2 cellular contexts compared by ENCODE assay signal in the genomic region with DNA sequence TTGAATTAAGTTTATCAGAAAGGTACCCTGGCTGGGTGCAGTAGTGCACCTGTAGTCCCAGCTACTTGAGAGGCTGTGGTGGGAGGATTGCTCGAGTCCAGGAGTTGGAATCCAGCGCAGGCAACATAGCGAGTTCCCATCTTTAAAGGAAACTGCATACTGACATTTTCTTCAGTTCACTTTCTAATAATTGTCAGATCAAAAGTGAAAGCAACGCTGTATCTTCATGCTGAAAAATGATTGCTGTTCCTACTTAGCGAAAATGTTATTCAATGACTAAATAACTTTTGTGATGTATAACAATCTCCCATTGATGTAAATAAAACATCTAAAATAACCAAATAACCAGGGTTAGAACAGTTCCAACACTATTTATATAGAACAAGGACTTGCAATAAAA.
TF ChIP-seq lines count a peak whose summit lies in the region.

No MANE protein-coding gene starts in this region.

TF ChIP-seq in HEK293, 187 proteins besides CTCF, POLR2A, EP300 and RAD21:
- TF ChIP-seq ZNF112 (tag by site-specific recombination; IDR thresholded peaks at IDR 0.05) (no peak), WT1 (tag by site-specific recombination; IDR thresholded peaks at IDR 0.05) (no peak), PRDM1 (tag by site-specific recombination; IDR thresholded peaks at IDR 0.05) (peak; percentile 71), SALL2 (tag by site-specific recombination; IDR thresholded peaks at IDR 0.05; ENCODE audit: borderline replicate concordance) (no peak), ZNF792 (tag by site-specific recombination; IDR thresholded peaks at IDR 0.05) (no peak)

TF ChIP-seq in GM12878, 131 proteins besides CTCF, POLR2A, EP300 and RAD21:
- TF ChIP-seq, protein P1, sequence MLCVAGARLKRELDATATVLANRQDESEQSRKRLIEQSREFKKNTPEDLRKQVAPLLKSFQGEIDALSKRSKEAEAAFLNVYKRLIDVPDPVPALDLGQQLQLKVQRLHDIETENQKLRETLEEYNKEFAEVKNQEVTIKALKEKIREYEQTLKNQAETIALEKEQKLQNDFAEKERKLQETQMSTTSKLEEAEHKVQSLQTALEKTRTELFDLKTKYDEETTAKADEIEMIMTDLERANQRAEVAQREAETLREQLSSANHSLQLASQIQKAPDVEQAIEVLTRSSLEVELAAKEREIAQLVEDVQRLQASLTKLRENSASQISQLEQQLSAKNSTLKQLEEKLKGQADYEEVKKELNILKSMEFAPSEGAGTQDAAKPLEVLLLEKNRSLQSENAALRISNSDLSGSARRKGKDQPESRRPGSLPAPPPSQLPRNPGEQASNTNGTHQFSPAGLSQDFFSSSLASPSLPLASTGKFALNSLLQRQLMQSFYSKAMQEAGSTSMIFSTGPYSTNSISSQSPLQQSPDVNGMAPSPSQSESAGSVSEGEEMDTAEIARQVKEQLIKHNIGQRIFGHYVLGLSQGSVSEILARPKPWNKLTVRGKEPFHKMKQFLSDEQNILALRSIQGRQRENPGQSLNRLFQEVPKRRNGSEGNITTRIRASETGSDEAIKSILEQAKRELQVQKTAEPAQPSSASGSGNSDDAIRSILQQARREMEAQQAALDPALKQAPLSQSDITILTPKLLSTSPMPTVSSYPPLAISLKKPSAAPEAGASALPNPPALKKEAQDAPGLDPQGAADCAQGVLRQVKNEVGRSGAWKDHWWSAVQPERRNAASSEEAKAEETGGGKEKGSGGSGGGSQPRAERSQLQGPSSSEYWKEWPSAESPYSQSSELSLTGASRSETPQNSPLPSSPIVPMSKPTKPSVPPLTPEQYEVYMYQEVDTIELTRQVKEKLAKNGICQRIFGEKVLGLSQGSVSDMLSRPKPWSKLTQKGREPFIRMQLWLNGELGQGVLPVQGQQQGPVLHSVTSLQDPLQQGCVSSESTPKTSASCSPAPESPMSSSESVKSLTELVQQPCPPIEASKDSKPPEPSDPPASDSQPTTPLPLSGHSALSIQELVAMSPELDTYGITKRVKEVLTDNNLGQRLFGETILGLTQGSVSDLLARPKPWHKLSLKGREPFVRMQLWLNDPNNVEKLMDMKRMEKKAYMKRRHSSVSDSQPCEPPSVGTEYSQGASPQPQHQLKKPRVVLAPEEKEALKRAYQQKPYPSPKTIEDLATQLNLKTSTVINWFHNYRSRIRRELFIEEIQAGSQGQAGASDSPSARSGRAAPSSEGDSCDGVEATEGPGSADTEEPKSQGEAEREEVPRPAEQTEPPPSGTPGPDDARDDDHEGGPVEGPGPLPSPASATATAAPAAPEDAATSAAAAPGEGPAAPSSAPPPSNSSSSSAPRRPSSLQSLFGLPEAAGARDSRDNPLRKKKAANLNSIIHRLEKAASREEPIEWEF (IDR thresholded peaks at IDR 0.05; ENCODE audit: insufficient replicate concordance, low read depth, low read length), result no peak
- 0 out of 2 replicates have a peak, but pooled peaks have one; percentile 29 for TF ChIP-seq JUNB (IDR thresholded peaks at IDR 0.05)
- no peak for TF ChIP-seq SPI1 (IDR thresholded peaks at IDR 0.05; ENCODE audit: borderline replicate concordance, insufficient read depth, low read depth, low read length)
